19 cellular contexts compared by ENCODE assay signal in the genomic region with DNA sequence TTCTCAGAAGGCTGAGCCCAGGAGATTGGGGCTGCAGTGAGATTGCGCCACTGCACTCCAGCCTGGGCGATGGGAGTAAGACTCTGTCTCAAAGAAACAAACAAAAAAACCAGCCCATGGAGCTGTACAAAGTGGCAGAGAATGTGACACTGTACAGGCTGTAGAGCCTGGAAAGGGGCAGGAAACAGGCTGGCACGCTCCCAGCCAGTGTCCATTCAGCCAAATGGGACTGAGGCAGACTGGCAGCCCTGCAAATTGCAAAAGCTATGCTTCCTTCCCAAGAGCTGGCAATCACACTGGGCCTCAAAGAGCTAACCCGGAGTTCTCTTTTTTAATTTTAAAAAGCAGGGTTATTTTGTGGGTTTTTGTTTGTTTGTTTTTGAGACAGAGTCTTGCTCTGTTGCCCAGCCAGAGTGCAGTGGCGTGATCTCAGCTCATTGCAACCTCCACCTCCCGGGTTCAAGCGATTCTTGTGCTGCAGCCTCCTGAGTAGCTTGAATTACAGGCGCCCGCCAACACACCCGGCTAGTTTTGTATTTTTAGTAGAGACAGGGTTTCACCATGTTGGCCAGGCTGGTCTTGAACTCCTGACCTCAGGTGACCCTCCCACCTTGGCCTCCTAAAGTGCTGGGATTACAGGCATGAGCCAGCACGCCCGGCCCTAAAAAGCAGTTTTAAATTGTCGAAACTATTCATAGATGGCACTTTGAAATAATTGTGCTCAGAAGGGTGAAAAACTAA. TPM values are rescaled to one million over a fixed set of nuclear protein-coding genes. Genes with fewer than 3 reads are reported as not detected.
A peak's percentile ranks its signal among the peaks of the same experiment; 100 is the strongest.
DNase-seq lines count a peak whose midpoint lies in the region; ATAC-seq and TF ChIP-seq lines count a peak whose summit lies in the region.
"Had no signal": no experiment of that assay in that cellular context is flagged by ENCODE, and none has a peak within 500 bp of the region (broad histone marks: within the 10 kb centered on the region; RNA-seq: fewer than 3 reads in every experiment).

No MANE protein-coding gene starts in this region.

- peak in 55 of 56 donors; percentile 7 to 92 (median 74) for DNase-seq in amygdala (lab: John Stamatoyannopoulos, UW)
- DNase-seq in fibroblast of gingiva (ENCODE audit: low read depth), result peak; percentile 58
- peak; percentile 56 for DNase-seq in left lobe of liver (ENCODE audit: low spot score)
- peak; percentile 6 to 64 for DNase-seq in gastrocnemius medialis
- DNase-seq in activated CD4-positive, alpha-beta T cell treated with anti-CD3 and anti-CD28 coated beads for 4 hours, result no peak
- DNase-seq in osteocyte (ENCODE audit: extremely low spot score, unreplicated experiment), result no peak
- no peak for DNase-seq in 8988T
- no peak for DNase-seq in NCI-H1694 treated with DMSO at 0.1 percent for 48 hours (lab: John Stamatoyannopoulos, UW)
- DNase-seq: activated CD4-positive, alpha-beta memory T cell treated with anti-CD3 and anti-CD28 coated beads for 36 hours; activated naive CD8-positive, alpha-beta T cell treated with anti-CD3 and anti-CD28 coated beads, Interleukin-2, amount 10 ng/mL, durations not matched to agents 7 days and 5 days; activated T-cell treated with anti-CD3 and anti-CD28 coated beads, Interleukin-2, amount 50 U/mL, for 4 hours; cerebellar nuclear complex; islet precursor cell; KBM-7; NCI-H748 treated with DMSO at 0.1 percent for 48 hours; Peyer's patch; stimulated activated naive CD8-positive, alpha-beta T cell treated with anti-CD3 and anti-CD28 coated beads, Interleukin-15, Interleukin-2, amounts not matched to agents 100 U/mL and 50 U/mL, for 24 hours; SW 1271 had no signal

- H3K4me1 ChIP-seq in gastrocnemius medialis, result peaks cover 6 to 7% of the 10 kb centered on the region in 2 donors
- H3K4me1 ChIP-seq: Peyer's patch had no signal

- H3K27ac ChIP-seq in gastrocnemius medialis, result peak overlapping the region; percentile 10 to 70 (median 45)
- H3K27ac ChIP-seq: Peyer's patch had no signal

- H3K4me3 ChIP-seq in gastrocnemius medialis, result no peak overlapping the region
- H3K4me3 ChIP-seq: Peyer's patch had no signal

- H3K27me3 Mint-ChIP-seq in osteocyte (ENCODE audit: unreplicated experiment), result no peaks in the 10 kb centered on the region
- H3K27me3 Mint-ChIP-seq: activated CD4-positive, alpha-beta memory T cell treated with anti-CD3 and anti-CD28 coated beads for 36 hours; activated naive CD8-positive, alpha-beta T cell treated with anti-CD3 and anti-CD28 coated beads, Interleukin-2, amount 10 ng/mL, durations not matched to agents 7 days and 5 days; progenitor cell of endocrine pancreas had no signal

- peak; percentile 71 for ATAC-seq in left lobe of liver
- ATAC-seq in gastrocnemius medialis, result peak in 1 of 2 donors; percentile 89
- ATAC-seq: activated T-cell treated with anti-CD3 and anti-CD28 coated beads, Interleukin-2, amount 50 U/mL, for 4 hours; stimulated activated naive CD8-positive, alpha-beta T cell treated with anti-CD3 and anti-CD28 coated beads, Interleukin-15, Interleukin-2, amounts not matched to agents 100 U/mL and 50 U/mL, for 24 hours had no signal

- intact Hi-C loops in gastrocnemius medialis (cut with DNase I; ENCODE audit: low total_unique reads), result no loop called here

- peaks cover 0 to 16% of the 10 kb centered on the region in 2 donors for H3K36me3 ChIP-seq in gastrocnemius medialis
- H3K36me3 ChIP-seq: Peyer's patch had no signal

- H3K27me3 ChIP-seq in gastrocnemius medialis, result no peaks in the 10 kb centered on the region
- H3K27me3 ChIP-seq: Peyer's patch had no signal

- TF ChIP-seq CTCF in gastrocnemius medialis (IDR thresholded peaks at IDR 0.05 in 4 of 5, conservative IDR thresholded peaks at IDR 0.05 in 1 of 5) (no peak), osteocyte (IDR thresholded peaks at IDR 0.05) (no peak)

- no peak overlapping the region for H3K27ac Mint-ChIP-seq in osteocyte (ENCODE audit: unreplicated experiment)
- H3K27ac Mint-ChIP-seq: activated CD4-positive, alpha-beta memory T cell treated with anti-CD3 and anti-CD28 coated beads for 36 hours; activated naive CD8-positive, alpha-beta T cell treated with anti-CD3 and anti-CD28 coated beads, Interleukin-2, amount 10 ng/mL, durations not matched to agents 7 days and 5 days; progenitor cell of endocrine pancreas had no signal

- no peaks in the 10 kb centered on the region for H3K9me3 ChIP-seq in gastrocnemius medialis
- H3K9me3 ChIP-seq: Peyer's patch had no signal

- H3K9me3 Mint-ChIP-seq in osteocyte (ENCODE audit: unreplicated experiment), result no peaks in the 10 kb centered on the region
- H3K9me3 Mint-ChIP-seq: activated CD4-positive, alpha-beta memory T cell treated with anti-CD3 and anti-CD28 coated beads for 36 hours; activated naive CD8-positive, alpha-beta T cell treated with anti-CD3 and anti-CD28 coated beads, Interleukin-2, amount 10 ng/mL, durations not matched to agents 7 days and 5 days; activated T-cell treated with anti-CD3 and anti-CD28 coated beads, Interleukin-2, amount 50 U/mL, for 4 hours had no signal

- in situ Hi-C loops in gastrocnemius medialis (cut with MboI; ENCODE audit: low sequenced_read_pairs in 4 of 4), result no loop called here

- H3K4me3 Mint-ChIP-seq in osteocyte (ENCODE audit: unreplicated experiment), result no peak overlapping the region
- H3K4me3 Mint-ChIP-seq: activated CD4-positive, alpha-beta memory T cell treated with anti-CD3 and anti-CD28 coated beads for 36 hours; activated naive CD8-positive, alpha-beta T cell treated with anti-CD3 and anti-CD28 coated beads, Interleukin-2, amount 10 ng/mL, durations not matched to agents 7 days and 5 days; activated T-cell treated with anti-CD3 and anti-CD28 coated beads, Interleukin-2, amount 50 U/mL, for 4 hours had no signal

- peaks cover 33% of the 10 kb centered on the region for H3K4me1 Mint-ChIP-seq in osteocyte (ENCODE audit: unreplicated experiment)
- H3K4me1 Mint-ChIP-seq: activated naive CD8-positive, alpha-beta T cell treated with anti-CD3 and anti-CD28 coated beads, Interleukin-2, amount 10 ng/mL, durations not matched to agents 7 days and 5 days had no signal

- no peak for TF ChIP-seq POLR2A in gastrocnemius medialis (IDR thresholded peaks at IDR 0.05)

- peaks cover 11% of the 10 kb centered on the region for H3K36me3 Mint-ChIP-seq in osteocyte (ENCODE audit: unreplicated experiment)

RNA-seq across cellular contexts. Expression of a gene that starts 42.8 kb away (rescaled TPM):
- 17.8 TPM for total RNA-seq in left lobe of liver
- total RNA-seq in gastrocnemius medialis, result 10 to 100 TPM; 13.9 to 24.2 (median 20.7) TPM
- 35.1 and 35.2 TPM in 2 replicates for total RNA-seq in osteocyte

RNA-seq across cellular contexts. Expression of a gene that starts 48.5 kb away (rescaled TPM):
- total RNA-seq in left lobe of liver (9.3 TPM), gastrocnemius medialis (10 to 100 TPM in 1 of 4 donors, 1 to 10 TPM in 3; 4.0 to 12.7 (median 7.3) TPM), osteocyte (5.2 and 6.2 TPM in 2 replicates)

Comparison
In these comparisons a context has a peak if more than half of its experiments do, and no peak if none do; other contexts are left out.
1. DNase-seq: peak in amygdala (55 of 56), fibroblast of gingiva (single experiment), left lobe of liver (single experiment) and gastrocnemius medialis (2 of 2); none in activated CD4-positive, alpha-beta T cell treated with anti-CD3 and anti-CD28 coated beads for 4 hours (0 of 2), osteocyte (single experiment), 8988T (single experiment) and NCI-H1694 treated with DMSO at 0.1 percent for 48 hours (single experiment).